Comparison of ENCODE assay signal across 1 cellular context in the genomic region with DNA sequence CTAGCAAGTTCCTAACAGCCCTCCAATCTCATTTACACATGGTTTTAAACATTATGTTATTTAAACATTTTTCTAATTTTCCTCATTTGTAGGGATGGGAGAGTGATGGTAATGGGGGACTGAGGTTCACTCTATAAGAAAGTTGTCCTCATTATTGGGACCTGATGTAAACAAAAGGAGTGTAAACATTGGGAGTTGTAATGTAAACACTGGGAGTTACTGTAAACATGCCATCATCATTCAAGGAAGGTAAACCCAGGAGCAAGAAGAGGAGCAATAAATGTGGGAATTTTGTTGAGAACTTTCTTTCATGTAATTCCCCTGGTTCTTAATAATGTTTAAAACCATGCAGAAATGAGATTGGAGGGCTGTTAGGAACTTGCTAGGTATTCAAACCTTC.
A peak's percentile ranks its signal among the peaks of the same experiment; 100 is the strongest.
TF ChIP-seq lines count a peak whose summit lies in the region.

No MANE protein-coding gene starts in this region.

TF ChIP-seq in HepG2, 621 proteins besides CTCF, POLR2A, EP300 and RAD21 (continued from another document):
- TF ChIP-seq BCL6 (CRISPR knock-in tag; IDR thresholded peaks at IDR 0.05) (no peak), GRHL1 (CRISPR knock-in tag; conservative IDR thresholded peaks at IDR 0.05) (no peak), THAP11 (CRISPR knock-in tag; IDR thresholded peaks at IDR 0.05) (peak; percentile 42; the same call in 1 of the 2 replicates), DMTF1 (CRISPR knock-in tag; IDR thresholded peaks at IDR 0.05) (no peak), U2AF1 (optimal IDR thresholded peaks at IDR 0.05; ENCODE audit: low read depth, low read length) (no peak), FOXK2 (IDR thresholded peaks at IDR 0.05) (0 out of 2 replicates have a peak, but pooled peaks have one; percentile 22), SOX13 (IDR thresholded peaks at IDR 0.05) (no peak), SOX13 (CRISPR knock-in tag; conservative IDR thresholded peaks at IDR 0.05 in 1 of 2, IDR thresholded peaks at IDR 0.05 in 1 of 2) (peak in 1 of 2 experiments; percentile 65; a peak in 2 of 4 replicates), KDM1A (CRISPR knock-in tag; IDR thresholded peaks at IDR 0.05) (no peak), FOXO1 (CRISPR knock-in tag; IDR thresholded peaks at IDR 0.05) (peak; percentile 29; the same call in 1 of the 2 replicates), ZNF839 (CRISPR knock-in tag; IDR thresholded peaks at IDR 0.05; ENCODE audit: borderline replicate concordance) (no peak)
- TF ChIP-seq, protein P1, sequence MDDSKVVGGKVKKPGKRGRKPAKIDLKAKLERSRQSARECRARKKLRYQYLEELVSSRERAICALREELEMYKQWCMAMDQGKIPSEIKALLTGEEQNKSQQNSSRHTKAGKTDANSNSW (CRISPR knock-in tag; IDR thresholded peaks at IDR 0.05; ENCODE audit: borderline replicate concordance), result no peak
